ENCODE assay signal across 7 cellular contexts in genomic region chr2:126399001-126399400, GRCh38.
DNase-seq lines count a peak whose midpoint lies in the region; ATAC-seq and TF ChIP-seq lines count a peak whose summit lies in the region.

No MANE protein-coding gene starts in this region.

- H3K27ac Mint-ChIP-seq in neural crest cell (ENCODE audit: unreplicated experiment) = no peak overlapping the region

- ATAC-seq in GM19035 (IDR thresholded peaks at IDR 0.05; ENCODE audit: unreplicated experiment) = peak; percentile 56
- no peak for ATAC-seq in GM18511 (IDR thresholded peaks at IDR 0.05; ENCODE audit: unreplicated experiment)

- H3K4me3 ChIP-seq in GM12865 (ENCODE audit: low read depth, low read length) = no peak overlapping the region

- DNase-seq in GM12865 (ENCODE audit: low read depth) (peak; percentile 6), UCSD-AML1 (lab: John Stamatoyannopoulos, UW; ENCODE audit: unreplicated experiment) (peak; percentile 18), neural crest cell (ENCODE audit: low read depth, low spot score) (no peak), NCI-H2107 treated with DMSO at 0.1 percent for 48 hours (lab: John Stamatoyannopoulos, UW; ENCODE audit: unreplicated experiment) (no peak), NCI-H146 treated with DMSO at 0.1 percent for 48 hours (lab: John Stamatoyannopoulos, UW; ENCODE audit: unreplicated experiment) (no peak)

- H3K27me3 Mint-ChIP-seq in neural crest cell (ENCODE audit: low read depth) = no peaks in the 10 kb centered on the region

- peaks cover 5% of the 10 kb centered on the region for H3K36me3 Mint-ChIP-seq in neural crest cell (ENCODE audit: low read depth)

- H3K4me1 Mint-ChIP-seq in neural crest cell = no peaks in the 10 kb centered on the region

- no peak overlapping the region for H3K4me3 Mint-ChIP-seq in neural crest cell

- peaks cover 8% of the 10 kb centered on the region for H3K9me3 Mint-ChIP-seq in neural crest cell

- TF ChIP-seq CTCF in GM12865 (IDR thresholded peaks at IDR 0.05; ENCODE audit: insufficient read depth, low read depth, low read length, missing control alignments) = peak; percentile 6
- TF ChIP-seq CTCF in neural crest cell (conservative IDR thresholded peaks at IDR 0.05) = peak; percentile 38

Comparison
In these comparisons a context has a peak if more than half of its experiments do, and no peak if none do; other contexts are left out.
1. DNase-seq: peak in GM12865 (single experiment) and UCSD-AML1 (single experiment); none in neural crest cell (single experiment), NCI-H2107 treated with DMSO at 0.1 percent for 48 hours (single experiment) and NCI-H146 treated with DMSO at 0.1 percent for 48 hours (single experiment).